Comparison of ENCODE assay signal across 15 cellular contexts in genomic region chr1:219130536-219130935, GRCh38.
"Had no signal": no experiment of that assay in that cellular context is flagged by ENCODE, and none has a peak within 500 bp of the region (broad histone marks: within the 10 kb centered on the region; RNA-seq: fewer than 3 reads in every experiment).

No MANE protein-coding gene starts in this region.

- H3K9me3 ChIP-seq: ascending aorta, breast epithelium, lower lobe of right lung, prostate gland had no signal

- H3K4me3 ChIP-seq: ascending aorta, breast epithelium, dorsolateral prefrontal cortex, gastroesophageal sphincter, lower lobe of right lung, prostate gland had no signal

- H3K36me3 ChIP-seq: ascending aorta, breast epithelium, gastroesophageal sphincter, lower lobe of right lung, prostate gland had no signal

- DNase-seq: activated naive CD4-positive, alpha-beta T cell treated with anti-CD3 and anti-CD28 coated beads for 36 hours; activated naive CD8-positive, alpha-beta T cell treated with anti-CD3 and anti-CD28 coated beads, Interleukin-2, amount 50 U/mL, for 24 hours; dorsolateral prefrontal cortex; endodermal cell; erythroblast; left colon; lower lobe of right lung; right cardiac atrium; small intestine; stimulated activated naive CD8-positive, alpha-beta T cell treated with anti-CD3 and anti-CD28 coated beads, Interleukin-15, Interleukin-2, amounts not matched to agents 100 U/mL and 50 U/mL, for 24 hours had no signal

- H3K4me1 ChIP-seq: breast epithelium, gastroesophageal sphincter, lower lobe of right lung, prostate gland had no signal

- H3K27me3 ChIP-seq: ascending aorta, breast epithelium, dorsolateral prefrontal cortex, gastroesophageal sphincter had no signal

- ATAC-seq: activated naive CD8-positive, alpha-beta T cell treated with anti-CD3 and anti-CD28 coated beads, Interleukin-2, amount 50 U/mL, for 24 hours; activated T-helper 17 cell treated with anti-CD3 and anti-CD28 coated beads, Interleukin-2, amount 50 U/mL, for 72 hours; gastroesophageal sphincter; left colon; lower lobe of right lung; right cardiac atrium; stimulated activated naive CD8-positive, alpha-beta T cell treated with anti-CD3 and anti-CD28 coated beads, Interleukin-15, Interleukin-2, amounts not matched to agents 100 U/mL and 50 U/mL, for 24 hours had no signal

- H3K27ac ChIP-seq: ascending aorta, breast epithelium, dorsolateral prefrontal cortex, gastroesophageal sphincter, lower lobe of right lung, prostate gland had no signal
